24 cellular contexts compared by ENCODE assay signal in the genomic region with DNA sequence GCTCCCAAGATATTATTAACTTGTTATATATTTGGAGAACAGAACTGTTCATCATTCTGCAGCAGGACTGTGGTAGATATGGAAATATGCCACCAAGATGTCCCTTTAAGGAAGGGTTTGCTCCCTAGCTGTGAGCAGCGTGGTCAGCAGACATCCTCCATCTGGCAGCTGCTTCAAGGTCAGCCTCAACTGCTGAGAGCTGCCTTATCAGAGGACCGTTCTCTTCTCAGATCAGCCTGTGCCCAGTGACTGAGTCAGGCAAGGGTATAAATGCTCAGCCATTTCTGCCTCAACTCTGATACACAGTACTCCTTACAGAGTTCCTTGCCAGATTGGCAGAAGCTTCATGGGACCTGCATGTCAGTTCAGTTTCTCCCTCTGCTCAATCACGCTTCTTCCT.
DNase-seq lines count a peak whose midpoint lies in the region; ATAC-seq and TF ChIP-seq lines count a peak whose summit lies in the region.
"Had no signal": no experiment of that assay in that cellular context is flagged by ENCODE, and none has a peak within 500 bp of the region (broad histone marks: within the 10 kb centered on the region; RNA-seq: fewer than 3 reads in every experiment).

No MANE protein-coding gene starts in this region.

- H3K27me3 Mint-ChIP-seq in CD4-positive, alpha-beta T cell = no peaks in the 10 kb centered on the region
- H3K27me3 Mint-ChIP-seq: CD4-positive, alpha-beta memory T cell had no signal

- POLR2A ChIA-PET in CD4-positive, alpha-beta T cell (lab: Charles Lee) = no interaction called here

- H3K9me3 ChIP-seq in right atrium auricular region (no peaks in the 10 kb centered on the region), testis (no peaks in the 10 kb centered on the region)
- no peaks in the 10 kb centered on the region for H3K9me3 ChIP-seq in CD4-positive, alpha-beta T cell (ENCODE audit: control insufficient read depth, low read length)
- H3K9me3 ChIP-seq: A549; BE2C; BLaER1 treated with 17β-estradiol and CSF1 and Interleukin-3, amounts not matched to agents 10 nM and 100 nM had no signal

- H3K27ac Mint-ChIP-seq in CD4-positive, alpha-beta T cell = no peak overlapping the region
- H3K27ac Mint-ChIP-seq: CD14-positive monocyte; CD4-positive, alpha-beta memory T cell; GM23338; H9 had no signal

- H3K9me3 Mint-ChIP-seq in CD4-positive, alpha-beta T cell = no peaks in the 10 kb centered on the region
- H3K9me3 Mint-ChIP-seq: CD14-positive monocyte had no signal

- H3K36me3 ChIP-seq in right atrium auricular region (no peaks in the 10 kb centered on the region), testis (ENCODE audit: low read depth, missing control alignments) (no peaks in the 10 kb centered on the region)
- H3K36me3 ChIP-seq: BE2C; BLaER1 treated with 17β-estradiol and CSF1 and Interleukin-3, amounts not matched to agents 10 nM and 100 nM had no signal

- H3K4me1 Mint-ChIP-seq in CD4-positive, alpha-beta T cell (ENCODE audit: low read depth) = no peaks in the 10 kb centered on the region
- H3K4me1 Mint-ChIP-seq: CD14-positive monocyte; CD4-positive, alpha-beta memory T cell had no signal

- CTCF ChIA-PET in CD4-positive, alpha-beta T cell (lab: Charles Lee) = no interaction called here

- intact Hi-C loops in left ventricle myocardium superior (cut with micrococcal nuclease) = no loop called here
- intact Hi-C loops in testis (cut with DNase I; ENCODE audit: low total_unique reads) = no loop called here
- intact Hi-C loops in CD4-positive, alpha-beta T cell (cut with DNase I, micrococcal nuclease) = no loop called here

- no peak for DNase-seq in left ventricle myocardium superior
- no peak for DNase-seq in right atrium auricular region (ENCODE audit: low spot score)
- DNase-seq in OCI-M1 (lab: John Stamatoyannopoulos, UW) = peak; percentile 7
- DNase-seq in myocyte (ENCODE audit: low read depth) = peak; percentile 3
- DNase-seq in testis = peak; percentile 85
- DNase-seq in CD4-positive, alpha-beta T cell = no peak
- DNase-seq: 8988T; ACHN; AML-193; BE2C; Calu3; CD4-positive, alpha-beta memory T cell; COR-L47; DMS53; DMS79 treated with DMSO at 0.1 percent for 48 hours; GF-D8; H9 had no signal

- H3K27me3 ChIP-seq in right atrium auricular region = no peaks in the 10 kb centered on the region
- no peaks in the 10 kb centered on the region for H3K27me3 ChIP-seq in testis
- no peaks in the 10 kb centered on the region for H3K27me3 ChIP-seq in CD4-positive, alpha-beta T cell (ENCODE audit: control insufficient read depth, insufficient read depth, low read length)
- H3K27me3 ChIP-seq: BE2C; BLaER1 treated with 17β-estradiol and CSF1 and Interleukin-3, amounts not matched to agents 10 nM and 100 nM had no signal

- H3K4me1 ChIP-seq in right atrium auricular region = no peaks in the 10 kb centered on the region
- no peaks in the 10 kb centered on the region for H3K4me1 ChIP-seq in testis
- H3K4me1 ChIP-seq: A549; BE2C; BLaER1 treated with 17β-estradiol and CSF1 and Interleukin-3, amounts not matched to agents 10 nM and 100 nM had no signal

- TF ChIP-seq CTCF in right atrium auricular region (IDR thresholded peaks at IDR 0.05) = no peak
- no peak for TF ChIP-seq CTCF in testis (IDR thresholded peaks at IDR 0.05)
- TF ChIP-seq CTCF in CD4-positive, alpha-beta T cell (IDR thresholded peaks at IDR 0.05) = no peak

- H3K4me3 ChIP-seq in right atrium auricular region (no peak overlapping the region), testis (no peak overlapping the region)
- H3K4me3 ChIP-seq: A549; BLaER1 treated with 17β-estradiol and CSF1 and Interleukin-3, amounts not matched to agents 10 nM and 100 nM; GM23338 had no signal

- peak; percentile 47 for ATAC-seq in left ventricle myocardium superior
- no peak for ATAC-seq in CD4-positive, alpha-beta T cell (ENCODE audit: poor library complexity)
- ATAC-seq in GM21619 (IDR thresholded peaks at IDR 0.05; ENCODE audit: unreplicated experiment) = no peak
- no peak for ATAC-seq in GM21526 (IDR thresholded peaks at IDR 0.05; ENCODE audit: low FRiP score, unreplicated experiment)
- ATAC-seq: A549, GM23338, HCT116 had no signal

- no peak overlapping the region for H3K27ac ChIP-seq in right atrium auricular region
- H3K27ac ChIP-seq in testis = peak overlapping the region; percentile 24 to 41
- H3K27ac ChIP-seq in CD4-positive, alpha-beta T cell (ENCODE audit: low read depth, low read length) = no peak overlapping the region
- H3K27ac ChIP-seq: A549; BLaER1 treated with 17β-estradiol and CSF1 and Interleukin-3, amounts not matched to agents 10 nM and 100 nM had no signal

- no peaks in the 10 kb centered on the region for H3K36me3 Mint-ChIP-seq in CD4-positive, alpha-beta T cell (ENCODE audit: low read depth)
- H3K36me3 Mint-ChIP-seq: CD14-positive monocyte; CD4-positive, alpha-beta memory T cell had no signal

- no peak for TF ChIP-seq POLR2A in testis (IDR thresholded peaks at IDR 0.05)

- 20 to 26% methylated on average over 3 of the region's 3 CpGs for WGBS in testis, 2 donors

- no peak overlapping the region for H3K4me3 Mint-ChIP-seq in CD4-positive, alpha-beta T cell
- H3K4me3 Mint-ChIP-seq: CD14-positive monocyte; CD4-positive, alpha-beta memory T cell; GM23338; H9 had no signal

Comparison
In these comparisons a context has a peak if more than half of its experiments do, and no peak if none do; other contexts are left out.
1. DNase-seq: peak in OCI-M1 (single experiment), myocyte (single experiment) and testis (single experiment); none in left ventricle myocardium superior (single experiment), right atrium auricular region (single experiment) and CD4-positive, alpha-beta T cell (0 of 10).
2. H3K27ac ChIP-seq: peak in testis (2 of 2); none in right atrium auricular region (0 of 2) and CD4-positive, alpha-beta T cell (single experiment).